Comparison of ENCODE assay signal across 8 cellular contexts in the genomic region with DNA sequence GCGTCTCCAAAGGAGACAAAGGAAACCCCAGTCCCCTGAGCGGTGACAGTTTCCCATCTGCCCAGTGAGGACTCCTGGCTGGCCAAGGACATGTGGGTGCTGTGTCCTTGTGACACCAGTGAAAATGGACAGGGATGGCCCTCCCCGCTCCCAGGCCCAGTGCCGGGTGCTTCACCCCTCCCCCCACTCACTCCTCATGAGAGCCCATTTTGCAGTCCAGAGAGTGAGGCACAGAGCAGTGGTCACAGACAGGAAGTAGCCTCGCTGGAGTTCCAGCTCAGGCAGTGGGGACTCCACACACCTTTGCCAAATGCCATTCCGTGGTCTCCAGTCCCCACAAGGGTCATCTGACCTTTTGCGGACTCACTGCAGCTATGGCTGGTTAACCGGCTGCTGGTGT.
"Had no signal": no experiment of that assay in that cellular context is flagged by ENCODE, and none has a peak within 500 bp of the region (broad histone marks: within the 10 kb centered on the region; RNA-seq: fewer than 3 reads in every experiment).

No MANE protein-coding gene starts in this region.

- H3K9me3 ChIP-seq: HAP-1 had no signal

- DNase-seq: H7, HFFc6, IMR-90 had no signal

- FAIRE-seq: K562 had no signal

- H3K36me3 ChIP-seq: HAP-1 had no signal

- H3K27ac ChIP-seq: HL-60 had no signal

- H3K4me1 ChIP-seq: HAP-1 had no signal

- H2AFZ ChIP-seq: GM23338 had no signal

- ATAC-seq: GM23338, HCT116, K562 had no signal

- H3K4me2 ChIP-seq: GM23338 had no signal

- H3K4me3 ChIP-seq: GM23338, HAP-1, K562 had no signal
